In genomic region chr1:238861342-238861741, GRCh38 we compare ENCODE assay signal across 16 cellular contexts.
"Had no signal": no experiment of that assay in that cellular context is flagged by ENCODE, and none has a peak within 500 bp of the region (broad histone marks: within the 10 kb centered on the region; RNA-seq: fewer than 3 reads in every experiment).

No MANE protein-coding gene starts in this region.

- H3K27me3 Mint-ChIP-seq: activated CD8-positive, alpha-beta T cell treated with anti-CD3 and anti-CD28 coated beads for 36 hours; activated naive CD4-positive, alpha-beta T cell treated with anti-CD3 and anti-CD28 coated beads, Interleukin-2, amount 50 U/mL, for 24 hours; naive B cell had no signal

- H3K27ac Mint-ChIP-seq: activated CD8-positive, alpha-beta T cell treated with anti-CD3 and anti-CD28 coated beads for 36 hours; activated naive CD4-positive, alpha-beta T cell treated with anti-CD3 and anti-CD28 coated beads, Interleukin-2, amount 50 U/mL, for 24 hours; naive B cell; neural progenitor cell; stimulated activated effector memory CD8-positive, alpha-beta T cell treated with anti-CD3 and anti-CD28 coated beads, Interleukin-12 subunit alpha, Interleukin-12 subunit beta, amount 100 ng/mL, for 72 hours had no signal

- DNase-seq: activated CD4-positive, alpha-beta T cell treated with anti-CD3 and anti-CD28 coated beads for 48 hours; activated CD8-positive, alpha-beta T cell treated with anti-CD3 and anti-CD28 coated beads for 36 hours; activated effector memory CD4-positive, alpha-beta T cell treated with Interleukin-2 at 50 U/mL for 16 hours; activated T-cell treated with anti-CD3 and anti-CD28 coated beads, Interleukin-2, amount 50 U/mL, for 4 hours; islet precursor cell; naive B cell; ovary; sigmoid colon; spleen; stimulated activated CD4-positive, alpha-beta T cell treated with anti-CD3 and anti-CD28 coated beads, Interleukin-1b, Interleukin-23, amount 100 ng/mL, for 48 hours; tibial artery had no signal

- H3K9me3 Mint-ChIP-seq: neural progenitor cell had no signal

- H3K36me3 Mint-ChIP-seq: activated naive CD4-positive, alpha-beta T cell treated with anti-CD3 and anti-CD28 coated beads, Interleukin-2, amount 50 U/mL, for 24 hours; naive B cell; neural progenitor cell; stimulated activated effector memory CD8-positive, alpha-beta T cell treated with anti-CD3 and anti-CD28 coated beads, Interleukin-12 subunit alpha, Interleukin-12 subunit beta, amount 100 ng/mL, for 72 hours had no signal

- H3K4me3 Mint-ChIP-seq: activated CD8-positive, alpha-beta T cell treated with anti-CD3 and anti-CD28 coated beads for 36 hours; activated naive CD4-positive, alpha-beta T cell treated with anti-CD3 and anti-CD28 coated beads, Interleukin-2, amount 50 U/mL, for 24 hours; activated T-cell treated with anti-CD3 and anti-CD28 coated beads, Interleukin-2, amount 50 U/mL, for 4 hours; naive B cell; neural progenitor cell; stimulated activated effector memory CD8-positive, alpha-beta T cell treated with anti-CD3 and anti-CD28 coated beads, Interleukin-12 subunit alpha, Interleukin-12 subunit beta, amount 100 ng/mL, for 72 hours had no signal

- H3K4me1 Mint-ChIP-seq: activated naive CD4-positive, alpha-beta T cell treated with anti-CD3 and anti-CD28 coated beads, Interleukin-2, amount 50 U/mL, for 24 hours; naive B cell; stimulated activated effector memory CD8-positive, alpha-beta T cell treated with anti-CD3 and anti-CD28 coated beads, Interleukin-12 subunit alpha, Interleukin-12 subunit beta, amount 100 ng/mL, for 72 hours had no signal

- ATAC-seq: activated CD8-positive, alpha-beta T cell treated with anti-CD3 and anti-CD28 coated beads for 36 hours; activated T-cell treated with anti-CD3 and anti-CD28 coated beads, Interleukin-2, amount 50 U/mL, for 4 hours; esophagus mucosa; left lobe of liver; stimulated activated effector memory CD8-positive, alpha-beta T cell treated with anti-CD3 and anti-CD28 coated beads, Interleukin-12 subunit alpha, Interleukin-12 subunit beta, amount 100 ng/mL, for 72 hours had no signal
